ENCODE assay signal across 21 cellular contexts in the genomic region with DNA sequence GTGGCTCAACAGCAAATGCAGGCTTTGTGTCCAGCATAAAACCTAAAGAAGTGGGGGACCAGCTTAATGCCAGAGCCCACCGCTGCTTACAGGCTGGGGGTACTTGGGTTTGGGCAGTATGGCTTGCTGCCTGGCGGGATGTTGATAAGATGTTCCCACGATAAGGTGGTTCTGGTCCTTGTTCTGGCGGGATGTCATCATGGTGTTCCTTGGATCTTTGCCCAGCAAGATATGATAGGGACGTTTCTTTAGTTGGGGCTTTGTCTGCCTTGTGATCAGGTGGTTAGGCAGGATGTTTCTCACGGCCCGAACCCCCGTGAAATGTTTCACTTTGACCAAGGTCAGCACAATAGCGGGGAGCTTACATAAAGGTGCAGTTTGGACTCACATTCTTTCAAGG. TPM values are rescaled to one million over a fixed set of nuclear protein-coding genes. Genes with fewer than 3 reads are reported as not detected.
DNase-seq lines count a peak whose midpoint lies in the region; ATAC-seq and TF ChIP-seq lines count a peak whose summit lies in the region.
"Had no signal": no experiment of that assay in that cellular context is flagged by ENCODE, and none has a peak within 500 bp of the region (broad histone marks: within the 10 kb centered on the region; RNA-seq: fewer than 3 reads in every experiment).

No MANE protein-coding gene starts in this region.

- no peaks in the 10 kb centered on the region for H3K27me3 ChIP-seq in heart left ventricle

- intact Hi-C loops in heart left ventricle (cut with DNase I), result no loop called here
- intact Hi-C loops in Right ventricle myocardium inferior (cut with DNase I), result no loop called here
- intact Hi-C loops in left cardiac atrium (cut with DNase I), result no loop called here

- H3K9me3 ChIP-seq in heart left ventricle, result no peaks in the 10 kb centered on the region
- H3K9me3 ChIP-seq: A549 had no signal

- H3K36me3 ChIP-seq in heart left ventricle, result no peaks in the 10 kb centered on the region

- H3K4me1 ChIP-seq in heart left ventricle, result peaks cover 0 to 3% (median 0%) of the 10 kb centered on the region in 12 donors
- H3K4me1 ChIP-seq: A549 had no signal

- no peak for TF ChIP-seq POLR2A in heart left ventricle (IDR thresholded peaks at IDR 0.05)

- DNase-seq in heart left ventricle, result peak in 1 of 5 donors; percentile 7
- DNase-seq in Right ventricle myocardium inferior (ENCODE audit: missing footprints), result no peak
- DNase-seq in amniotic epithelial cell (ENCODE audit: low read depth), result peak; percentile 1
- peak; percentile 24 for DNase-seq in left cardiac atrium
- DNase-seq in amniotic stem cell (lab: John Stamatoyannopoulos, UW), result no peak
- no peak for DNase-seq in ecto neural progenitor cell (ENCODE audit: low spot score)
- DNase-seq: CD4-positive, alpha-beta T cell; DMS153; EL; GM23248; HCEC 1CT; KG1; MV-4-11; NCI-H1417; NCI-H187; NCI-H526; SHP77 had no signal

- 11 to 27% (median 22%) methylated on average over 9 of the region's 9 CpGs for WGBS in heart left ventricle, 4 donors

- no peak for TF ChIP-seq CTCF in heart left ventricle (IDR thresholded peaks at IDR 0.05)

- peak in 3 of 4 donors; percentile 37 to 49 (median 49) for ATAC-seq in heart left ventricle
- ATAC-seq in Right ventricle myocardium inferior, result no peak
- no peak for ATAC-seq in left cardiac atrium
- no peak for ATAC-seq in HG03442 (IDR thresholded peaks at IDR 0.05; ENCODE audit: unreplicated experiment)
- ATAC-seq: A549, GM12878 had no signal

- no peak overlapping the region for H3K27ac ChIP-seq in heart left ventricle
- H3K27ac ChIP-seq: A549, GM23248 had no signal

- H3K4me3 ChIP-seq in heart left ventricle, result peak overlapping the region in 6 of 12 donors; percentile 8 to 30 (median 16)
- H3K4me3 ChIP-seq: A549, GM12878, GM23248 had no signal

RNA-seq across cellular contexts. Expression of a gene that starts 35.3 kb away (rescaled TPM):
- 10 to 100 TPM; 25.6 to 76.3 (median 37.3) TPM for total RNA-seq in heart left ventricle
- 10 to 100 TPM; 15.0 to 27.7 TPM for polyA plus RNA-seq in heart left ventricle
- total RNA-seq in Right ventricle myocardium inferior, result 33.3 TPM
- 10 to 100 TPM; 30.1 to 33.2 TPM for total RNA-seq in left cardiac atrium

RNA-seq across cellular contexts. Expression of a gene that starts 49.0 kb away (rescaled TPM):
- total RNA-seq in heart left ventricle (not detected), Right ventricle myocardium inferior (not detected), left cardiac atrium (not detected)
- polyA plus RNA-seq in heart left ventricle, result not detected
- total RNA-seq: CD4-positive, alpha-beta T cell; GM23248 had no signal
- polyA plus RNA-seq: A549, BJ, GM23248 had no signal

Comparison
In these comparisons a context has a peak if more than half of its experiments do, and no peak if none do; other contexts are left out.
1. ATAC-seq: peak in heart left ventricle (3 of 4); none in Right ventricle myocardium inferior (single experiment), left cardiac atrium (0 of 2) and HG03442 (single experiment).
2. DNase-seq: peak in amniotic epithelial cell (single experiment) and left cardiac atrium (single experiment); none in Right ventricle myocardium inferior (single experiment), amniotic stem cell (single experiment) and ecto neural progenitor cell (single experiment).